In genomic region chr12:122754790-122755189, GRCh38 we compare ENCODE assay signal across 20 cellular contexts. TPM values are rescaled to one million over a fixed set of nuclear protein-coding genes. Genes with fewer than 3 reads are reported as not detected.
DNase-seq lines count a peak whose midpoint lies in the region; ATAC-seq and TF ChIP-seq lines count a peak whose summit lies in the region.
"Had no signal": no experiment of that assay in that cellular context is flagged by ENCODE, and none has a peak within 500 bp of the region (broad histone marks: within the 10 kb centered on the region; RNA-seq: fewer than 3 reads in every experiment).

No MANE protein-coding gene starts in this region.

- peaks cover 5% of the 10 kb centered on the region for H4K20me1 ChIP-seq in PC-3 (ENCODE audit: low read length)

- DNase-seq in activated naive CD4-positive, alpha-beta T cell treated with anti-CD3 and anti-CD28 coated beads, Interleukin-2, amount 50 U/mL, for 72 hours (ENCODE audit: low spot score in 2 of 2): no peak
- no peak for DNase-seq in activated naive CD4-positive, alpha-beta T cell treated with anti-CD3 and anti-CD28 coated beads, Interleukin-2, amount 50 U/mL, for 16 hours
- DNase-seq in PC-3 (no peak), immature natural killer cell (no peak), OCI-M2 (lab: John Stamatoyannopoulos, UW; ENCODE audit: unreplicated experiment) (no peak), ureter (ENCODE audit: low spot score) (no peak)
- DNase-seq in stimulated activated naive CD8-positive, alpha-beta T cell treated with anti-CD3 and anti-CD28 coated beads, Interleukin-15, amount 100 ng/mL, for 72 hours: no peak
- DNase-seq: activated CD4-positive, CD25-positive, alpha-beta regulatory T cell; activated CD8-positive, alpha-beta memory T cell treated with anti-CD3 and anti-CD28 coated beads, Interleukin-2, amount 50 U/mL, for 48 hours; effector memory CD8-positive, alpha-beta T cell; MG63; NCI-H187; NCI-H446 treated with DMSO at 0.1 percent for 48 hours; nephron progenitor cell; SIG-M5 had no signal

- H3K36me3 ChIP-seq in PC-3 (ENCODE audit: low read depth, low read length): peaks cover 49% of the 10 kb centered on the region

- no peak for ATAC-seq in activated naive CD4-positive, alpha-beta T cell treated with anti-CD3 and anti-CD28 coated beads, Interleukin-2, amount 50 U/mL, for 72 hours
- no peak for ATAC-seq in PC-3
- no peak for ATAC-seq in stimulated activated naive CD8-positive, alpha-beta T cell treated with anti-CD3 and anti-CD28 coated beads, Interleukin-15, amount 100 ng/mL, for 72 hours
- no peak for ATAC-seq in GM18868 (IDR thresholded peaks at IDR 0.05; ENCODE audit: unreplicated experiment)
- ATAC-seq: effector memory CD8-positive, alpha-beta T cell had no signal

- no peaks in the 10 kb centered on the region for H3K9me2 ChIP-seq in PC-3 (replicated peaks; ENCODE audit: low read length)

- no peak overlapping the region for H3K4me3 Mint-ChIP-seq in immature natural killer cell
- H3K4me3 Mint-ChIP-seq in stimulated activated naive CD8-positive, alpha-beta T cell treated with anti-CD3 and anti-CD28 coated beads, Interleukin-15, amount 100 ng/mL, for 72 hours: no peak overlapping the region

- peak overlapping the region; percentile 98 to 100 for H3K27ac Mint-ChIP-seq in activated naive CD4-positive, alpha-beta T cell treated with anti-CD3 and anti-CD28 coated beads, Interleukin-2, amount 50 U/mL, for 72 hours
- peak overlapping the region in 4 of 6 donors; percentile 18 to 64 (median 36) for H3K27ac Mint-ChIP-seq in immature natural killer cell
- H3K27ac Mint-ChIP-seq in stimulated activated naive CD8-positive, alpha-beta T cell treated with anti-CD3 and anti-CD28 coated beads, Interleukin-15, amount 100 ng/mL, for 72 hours: peak overlapping the region; percentile 44 to 46

- no peaks in the 10 kb centered on the region for H3K27me3 ChIP-seq in PC-3 (ENCODE audit: low read length)
- H3K27me3 ChIP-seq: MG63 had no signal

- intact Hi-C loops in PC-3 (cut with micrococcal nuclease): no loop called here

- H3K4me1 Mint-ChIP-seq in immature natural killer cell: peaks cover 35 to 61% of the 10 kb centered on the region in 2 donors
- peaks cover 57% of the 10 kb centered on the region for H3K4me1 Mint-ChIP-seq in stimulated activated naive CD8-positive, alpha-beta T cell treated with anti-CD3 and anti-CD28 coated beads, Interleukin-15, amount 100 ng/mL, for 72 hours

- no peak overlapping the region for H3K27ac ChIP-seq in PC-3 (ENCODE audit: low read length)

- H3K9ac ChIP-seq in PC-3 (ENCODE audit: low read length): peak overlapping the region; percentile 97; the same call in 1 of the 2 replicates

- H3F3A ChIP-seq in PC-3 (ENCODE audit: low read length, unreplicated experiment): no peaks in the 10 kb centered on the region

- peak overlapping the region; percentile 81 for H3K4me3 ChIP-seq in PC-3 (ENCODE audit: low read length)
- H3K4me3 ChIP-seq: MG63 had no signal

- H2AFZ ChIP-seq in PC-3 (ENCODE audit: low read length): no peak overlapping the region

- POLR2A ChIA-PET in PC-3 (lab: Charles Lee; ENCODE audit: unreplicated experiment): no interaction called here

- no peak for TF ChIP-seq CTCF in PC-3 (conservative IDR thresholded peaks at IDR 0.05; ENCODE audit: low read depth, low read length)

- peak overlapping the region; percentile 88 for H3K4me2 ChIP-seq in PC-3 (ENCODE audit: low read length)

- H3K79me2 ChIP-seq in PC-3 (ENCODE audit: low read length): peaks cover 69% of the 10 kb centered on the region

- no peaks in the 10 kb centered on the region for H3K9me3 ChIP-seq in PC-3 (ENCODE audit: low read length)
- H3K9me3 ChIP-seq: MG63 had no signal

- BruUV-seq in PC-3 (replicated peaks; lab: Mats Ljungman, UMichigan): no TSS peak

- H3K4me1 ChIP-seq in PC-3 (ENCODE audit: insufficient read depth, low read length): peaks cover 24% of the 10 kb centered on the region

- peaks cover 0 to 7% (median 5%) of the 10 kb centered on the region in 3 donors for H3K27me3 Mint-ChIP-seq in immature natural killer cell (ENCODE audit: low read depth in 3 of 3)
- H3K27me3 Mint-ChIP-seq in stimulated activated naive CD8-positive, alpha-beta T cell treated with anti-CD3 and anti-CD28 coated beads, Interleukin-15, amount 100 ng/mL, for 72 hours: no peaks in the 10 kb centered on the region
- H3K27me3 Mint-ChIP-seq: central memory CD8-positive, alpha-beta T cell; effector memory CD8-positive, alpha-beta T cell had no signal

- H3K9me3 Mint-ChIP-seq in activated naive CD4-positive, alpha-beta T cell treated with anti-CD3 and anti-CD28 coated beads, Interleukin-2, amount 50 U/mL, for 72 hours: no peaks in the 10 kb centered on the region
- no peaks in the 10 kb centered on the region for H3K9me3 Mint-ChIP-seq in immature natural killer cell
- H3K9me3 Mint-ChIP-seq in stimulated activated naive CD8-positive, alpha-beta T cell treated with anti-CD3 and anti-CD28 coated beads, Interleukin-15, amount 100 ng/mL, for 72 hours: no peaks in the 10 kb centered on the region
- H3K9me3 Mint-ChIP-seq: central memory CD8-positive, alpha-beta T cell; effector memory CD8-positive, alpha-beta T cell had no signal

- H3K36me3 Mint-ChIP-seq in activated naive CD4-positive, alpha-beta T cell treated with anti-CD3 and anti-CD28 coated beads, Interleukin-2, amount 50 U/mL, for 72 hours: peaks cover 45 to 46% of the 10 kb centered on the region in 2 donors
- peaks cover 24 to 35% (median 28%) of the 10 kb centered on the region in 3 donors for H3K36me3 Mint-ChIP-seq in immature natural killer cell

- CTCF ChIA-PET in PC-3 (lab: Charles Lee): no interaction called here

RNA-seq across cellular contexts. Expression of gene DENR, which starts 2.2 kb away (rescaled TPM):
- 10 to 100 TPM; 58.6 to 65.0 TPM for total RNA-seq in activated naive CD4-positive, alpha-beta T cell treated with anti-CD3 and anti-CD28 coated beads, Interleukin-2, amount 50 U/mL, for 72 hours
- total RNA-seq in PC-3 (2014; rRNA removed) (83.3 and 91.9 TPM in 2 replicates), ureter (44.1 TPM)
- polyA plus RNA-seq in immature natural killer cell: 10 to 100 TPM; 66.2 to 81.1 (median 68.7) TPM

RNA-seq across cellular contexts. Expression of gene CCDC62, which starts 19.6 kb away (rescaled TPM):
- total RNA-seq in activated naive CD4-positive, alpha-beta T cell treated with anti-CD3 and anti-CD28 coated beads, Interleukin-2, amount 50 U/mL, for 72 hours: 1 to 10 TPM in 1 of 2 donors, under 1 TPM in 1; 0.37 to 1.8 TPM
- 0.47 and 0.58 TPM in 2 replicates for total RNA-seq in PC-3 (2014; rRNA removed)
- polyA plus RNA-seq in immature natural killer cell: under 1 TPM in 1 of 3 donors, not detected in 2; 0.28 TPM
- total RNA-seq in ureter: 0.36 TPM

RNA-seq across cellular contexts. Expression of gene HCAR1, which starts 24.1 kb away (rescaled TPM):
- 1 to 10 TPM in 1 of 2 donors, under 1 TPM in 1; 0.52 to 1.8 TPM for total RNA-seq in activated naive CD4-positive, alpha-beta T cell treated with anti-CD3 and anti-CD28 coated beads, Interleukin-2, amount 50 U/mL, for 72 hours
- total RNA-seq in PC-3 (2014; rRNA removed) (4.0 and 4.7 TPM in 2 replicates), ureter (16.3 TPM)
- polyA plus RNA-seq in immature natural killer cell: not detected

RNA-seq across cellular contexts. Expression of gene HCAR3, which starts 38.2 kb away (rescaled TPM):
- total RNA-seq in activated naive CD4-positive, alpha-beta T cell treated with anti-CD3 and anti-CD28 coated beads, Interleukin-2, amount 50 U/mL, for 72 hours: under 1 TPM in 1 of 2 donors, not detected in 1; 0.09 TPM
- not detected in 2 replicates for total RNA-seq in PC-3 (2014; rRNA removed)
- polyA plus RNA-seq in immature natural killer cell: not detected
- total RNA-seq in ureter: 12.3 TPM
- total RNA-seq: renal cortical epithelial cell had no signal
- polyA plus RNA-seq: AG04450 had no signal

RNA-seq across cellular contexts. Expression of gene HCAR2, which starts 51.6 kb away (rescaled TPM):
- under 1 TPM in 1 of 2 donors, not detected in 1; 0.39 TPM for total RNA-seq in activated naive CD4-positive, alpha-beta T cell treated with anti-CD3 and anti-CD28 coated beads, Interleukin-2, amount 50 U/mL, for 72 hours
- total RNA-seq in PC-3 (2014; rRNA removed) (0.17 TPM in 1 of 2 replicates, not detected in the other), ureter (10.4 TPM)
- not detected for polyA plus RNA-seq in immature natural killer cell
- total RNA-seq: renal cortical epithelial cell; T-helper 2 cell treated with Interferon-gamma antibody and Interleukin-4, amounts not matched to agents 100 ng/mL and 5 ng/mL, for 36 hours had no signal
- polyA plus RNA-seq: AG04450 had no signal

Comparison
In these comparisons a context has a peak if more than half of its experiments do, and no peak if none do; other contexts are left out.
1. H3K27ac Mint-ChIP-seq: peak in every context shown above with its lines; median percentile 99 in activated naive CD4-positive, alpha-beta T cell treated with anti-CD3 and anti-CD28 coated beads, Interleukin-2, amount 50 U/mL, for 72 hours; 45 in stimulated activated naive CD8-positive, alpha-beta T cell treated with anti-CD3 and anti-CD28 coated beads, Interleukin-15, amount 100 ng/mL, for 72 hours; 36 in immature natural killer cell.